1 cellular context compared by ENCODE assay signal in genomic region chr7:157336383-157337315, GRCh38.
TF ChIP-seq lines count a peak whose summit lies in the region.

Gene DNAJB6 (plus strand): TSS chr7:157337004. CDS start chr7:157358573, 21,569 bp downstream.

TF ChIP-seq in HepG2, 621 proteins besides CTCF, POLR2A, EP300 and RAD21 (continued from another document and continues in another):
- TF ChIP-seq UBTF (CRISPR knock-in tag; IDR thresholded peaks at IDR 0.05) (peak; percentile 60; the same call in 1 of the 2 replicates), MAFG (CRISPR knock-in tag; IDR thresholded peaks at IDR 0.05) (no peak), ZNF333 (CRISPR knock-in tag; IDR thresholded peaks at IDR 0.05; ENCODE audit: borderline replicate concordance) (no peak), AKNA (CRISPR knock-in tag; IDR thresholded peaks at IDR 0.05; ENCODE audit: borderline replicate concordance) (no peak), USF2 (IDR thresholded peaks at IDR 0.05; ENCODE audit: low read depth, low read length) (no peak), USF2 (CRISPR knock-in tag; IDR thresholded peaks at IDR 0.05; ENCODE audit: borderline replicate concordance) (no peak), ZNF564 (CRISPR knock-in tag; IDR thresholded peaks at IDR 0.05) (0 out of 2 replicates have a peak, but pooled peaks have one; percentile 37), STAG1 (CRISPR knock-in tag; IDR thresholded peaks at IDR 0.05) (no peak), DNMT1 (CRISPR knock-in tag; IDR thresholded peaks at IDR 0.05) (no peak), ZFP82 (CRISPR knock-in tag; IDR thresholded peaks at IDR 0.05; ENCODE audit: borderline replicate concordance) (no peak), JUN (CRISPR knock-in tag; IDR thresholded peaks at IDR 0.05) (no peak), HOXA3 (CRISPR knock-in tag; IDR thresholded peaks at IDR 0.05) (peak; percentile 94), NFAT5 (CRISPR knock-in tag; IDR thresholded peaks at IDR 0.05) (no peak), ZHX1 (CRISPR knock-in tag; IDR thresholded peaks at IDR 0.05; ENCODE audit: low read depth) (0 out of 2 replicates have a peak, but pooled peaks have one; percentile 47), HNRNPLL (IDR thresholded peaks at IDR 0.05; ENCODE audit: low read depth, low read length, poor library complexity, severe bottlenecking) (no peak), ZNF550 (CRISPR knock-in tag; IDR thresholded peaks at IDR 0.05; ENCODE audit: borderline replicate concordance) (no peak), PAXIP1 (CRISPR knock-in tag; conservative IDR thresholded peaks at IDR 0.05) (no peak; the same call in 1 of the 2 replicates), ZNF367 (CRISPR knock-in tag; IDR thresholded peaks at IDR 0.05; ENCODE audit: borderline replicate concordance) (no peak), ZNF292 (CRISPR knock-in tag; IDR thresholded peaks at IDR 0.05; ENCODE audit: borderline replicate concordance, low read depth) (no peak), ERF (CRISPR knock-in tag; IDR thresholded peaks at IDR 0.05) (peak; percentile 53), ZKSCAN1 (IDR thresholded peaks at IDR 0.05; ENCODE audit: low read length) (no peak), ZBTB14 (CRISPR knock-in tag; IDR thresholded peaks at IDR 0.05) (peak; percentile 49; the same call in 1 of the 2 replicates), ARID4A (CRISPR knock-in tag; IDR thresholded peaks at IDR 0.05; ENCODE audit: borderline replicate concordance) (peak; percentile 77; the same call in 1 of the 2 replicates)
